In the genomic region with DNA sequence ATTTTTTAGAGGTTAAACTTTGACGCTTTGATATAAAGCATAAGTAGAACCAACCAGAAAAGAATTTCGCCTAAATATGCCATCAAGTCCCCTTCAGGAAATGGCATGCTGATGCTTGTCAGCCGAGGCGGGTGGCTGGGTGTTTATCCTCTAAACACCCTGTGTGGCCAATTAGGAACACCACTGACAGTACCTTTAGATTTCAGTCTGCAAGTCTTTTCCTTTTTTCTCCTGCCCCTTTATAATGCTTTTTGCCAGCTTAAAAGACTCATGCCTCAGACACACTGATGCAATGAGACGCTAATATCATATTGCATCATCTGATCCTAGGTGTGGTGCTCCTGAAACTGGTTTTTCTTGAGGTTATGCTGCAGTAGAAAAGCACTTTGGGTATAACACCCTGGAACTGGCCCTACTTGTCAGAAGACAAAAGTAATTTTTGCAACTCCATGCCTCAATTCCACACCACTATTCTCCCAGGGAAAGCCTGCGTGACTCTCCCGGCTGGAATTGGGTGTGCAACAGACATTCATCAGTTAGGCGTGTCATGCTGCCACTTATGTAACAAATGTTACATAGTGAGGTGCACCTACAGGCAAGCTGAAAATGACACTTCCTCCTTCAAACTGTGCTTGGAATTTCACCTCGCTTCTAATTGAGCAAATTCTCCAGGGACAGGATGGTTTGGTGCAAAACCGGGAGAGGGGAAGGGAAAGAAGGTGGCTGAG, we compare ENCODE assay signal across 8 cellular contexts. TPM values are rescaled to one million over a fixed set of nuclear protein-coding genes. Genes with fewer than 3 reads are reported as not detected.
A peak's percentile ranks its signal among the peaks of the same experiment; 100 is the strongest.
DNase-seq lines count a peak whose midpoint lies in the region; ATAC-seq and TF ChIP-seq lines count a peak whose summit lies in the region.

No MANE protein-coding gene starts in this region.

- DNase-seq in SIG-M5 treated with dmso at 0.1 percent for 504 hours (lab: John Stamatoyannopoulos, UW; ENCODE audit: unreplicated experiment) (peak; percentile 72), SIG-M5 (lab: John Stamatoyannopoulos, UW) (no peak), NB4 (ENCODE audit: low read depth) (peak; percentile 43), cardiac fibroblast (ENCODE audit: low read depth in 2 of 2) (peak; percentile 29 to 65), renal cortical epithelial cell (ENCODE audit: low read depth) (peak; percentile 57), omental fat pad (ENCODE audit: low spot score) (no peak), NCI-H524 treated with DMSO at 0.1 percent for 48 hours (lab: John Stamatoyannopoulos, UW) (no peak)

- no peak for ATAC-seq in omental fat pad (ENCODE audit: low FRiP score)
- no peak for ATAC-seq in HG03139 (IDR thresholded peaks at IDR 0.05; ENCODE audit: unreplicated experiment)

- H3K4me3 ChIP-seq in NB4 (ENCODE audit: low read depth, low read length) (no peak overlapping the region), cardiac fibroblast (replicated peaks in 1 of 2; ENCODE audit: low read depth in 2 of 2, low read length in 2 of 2) (no peak overlapping the region)

- TF ChIP-seq POLR2A in NB4 (IDR thresholded peaks at IDR 0.05; ENCODE audit: extremely low read depth, insufficient read length): no peak

- TF ChIP-seq CTCF in NB4 (IDR thresholded peaks at IDR 0.05; ENCODE audit: low read depth, low read length) (no peak), cardiac fibroblast (IDR thresholded peaks at IDR 0.05; ENCODE audit: low read depth, low read length) (no peak), omental fat pad (IDR thresholded peaks at IDR 0.05) (no peak)

RNA-seq across cellular contexts. Expression of a gene that starts 2.0 kb away (rescaled TPM):
- total RNA-seq in renal cortical epithelial cell (71.7 and 82.0 TPM in 2 replicates), omental fat pad (10 to 100 TPM; 20.9 to 44.4 (median 26.6) TPM)

Comparison
In these comparisons a context has a peak if more than half of its experiments do, and no peak if none do; other contexts are left out.
1. DNase-seq: peak in SIG-M5 treated with dmso at 0.1 percent for 504 hours (single experiment), NB4 (single experiment), cardiac fibroblast (2 of 2) and renal cortical epithelial cell (single experiment); none in SIG-M5 (single experiment), omental fat pad (single experiment) and NCI-H524 treated with DMSO at 0.1 percent for 48 hours (single experiment).